ENCODE assay signal across 9 cellular contexts in the genomic region with DNA sequence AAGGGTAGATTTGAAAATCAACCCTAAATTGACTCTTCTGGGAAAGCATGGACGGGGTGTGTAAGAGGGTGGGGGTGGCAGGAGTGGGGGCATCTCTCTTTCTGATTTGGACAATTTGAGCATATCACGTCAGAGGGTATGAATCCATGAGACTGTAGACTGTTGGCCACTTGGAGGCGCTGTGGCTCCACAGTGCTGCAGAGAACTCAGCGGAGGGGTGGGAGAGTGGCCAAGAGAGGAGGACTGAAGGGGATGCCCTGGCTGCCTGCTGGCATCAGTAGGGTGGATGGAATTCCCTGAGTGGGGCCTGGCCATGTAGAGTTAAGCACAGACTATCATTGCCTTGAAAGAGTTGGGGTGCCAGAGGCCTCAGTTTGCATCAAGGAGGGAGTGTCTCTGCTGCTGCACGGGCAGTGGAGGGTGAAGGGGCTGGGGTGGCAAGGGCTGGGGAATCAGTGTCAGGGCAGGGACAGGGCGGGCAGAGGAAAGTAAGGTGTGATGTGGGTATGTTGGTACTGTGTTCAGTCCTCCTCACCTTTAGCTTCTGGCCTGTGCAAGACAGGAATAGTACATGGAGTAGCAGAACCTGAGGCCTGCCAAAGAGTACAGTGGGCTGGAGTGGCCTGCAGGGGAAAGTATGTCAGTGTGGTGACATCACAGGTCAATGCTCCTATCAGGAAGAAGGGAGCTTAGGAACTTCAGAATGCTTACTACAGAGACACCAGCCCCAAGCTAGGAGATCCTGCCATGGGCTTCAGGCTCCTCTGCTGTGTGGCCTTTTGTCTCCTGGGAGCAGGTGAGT.
DNase-seq lines count a peak whose midpoint lies in the region; ATAC-seq and TF ChIP-seq lines count a peak whose summit lies in the region.
"Had no signal": no experiment of that assay in that cellular context is flagged by ENCODE, and none has a peak within 500 bp of the region (broad histone marks: within the 10 kb centered on the region; RNA-seq: fewer than 3 reads in every experiment).

No MANE protein-coding gene starts in this region.

- peak overlapping the region; percentile 53 for H3K4me3 Mint-ChIP-seq in activated CD4-positive, alpha-beta T cell treated with anti-CD3 and anti-CD28 coated beads for 36 hours
- peak overlapping the region; percentile 25 for H3K4me3 Mint-ChIP-seq in T-helper 1 cell treated with Interleukin-12 subunit alpha and Interleukin-12 subunit beta and Interleukin-4 antibody, amounts not matched to agents 30 μg/mL and 1 μg/mL, for 36 hours

- peaks cover 0 to 2% (median 0%) of the 10 kb centered on the region in 12 donors for H3K4me1 ChIP-seq in heart left ventricle

- no peaks in the 10 kb centered on the region for H3K9me3 ChIP-seq in heart left ventricle

- no peak for TF ChIP-seq POLR2A in heart left ventricle (IDR thresholded peaks at IDR 0.05)

- CTCF ChIA-PET in activated CD4-positive, alpha-beta T cell treated with anti-CD3 and anti-CD28 coated beads for 36 hours (lab: Charles Lee) = interaction anchor here (0.6 to 1.5 kb wide), 7 partner anchors 13 to 478 kb away, joined by 3 read pairs; no protein-coding TSS in a partner anchor

- H3K27me3 ChIP-seq in heart left ventricle = no peaks in the 10 kb centered on the region

- peak; percentile 77 for DNase-seq in activated CD4-positive, alpha-beta T cell treated with anti-CD3 and anti-CD28 coated beads for 36 hours
- no peak for DNase-seq in activated CD4-positive, alpha-beta T cell treated with anti-CD3 and anti-CD28 coated beads for 1 hour
- DNase-seq in ecto neural progenitor cell (ENCODE audit: low spot score) = peak; percentile 79
- DNase-seq in stimulated activated CD4-positive, alpha-beta T cell treated with anti-CD3 and anti-CD28 coated beads, Interleukin-1b, Interleukin-23, amount 100 ng/mL, for 4 hours (ENCODE audit: low read depth in 2 of 2) = peak; percentile 6 to 39
- no peak for DNase-seq in glomerular visceral epithelial cell (ENCODE audit: extremely low spot score)
- no peak for DNase-seq in heart left ventricle

- H3K36me3 Mint-ChIP-seq in activated CD4-positive, alpha-beta T cell treated with anti-CD3 and anti-CD28 coated beads for 36 hours (ENCODE audit: low read depth) = no peaks in the 10 kb centered on the region
- H3K36me3 Mint-ChIP-seq in T-helper 1 cell treated with Interleukin-12 subunit alpha and Interleukin-12 subunit beta and Interleukin-4 antibody, amounts not matched to agents 30 μg/mL and 1 μg/mL, for 36 hours (ENCODE audit: low read depth) = no peaks in the 10 kb centered on the region

- H3K9me3 Mint-ChIP-seq in activated CD4-positive, alpha-beta T cell treated with anti-CD3 and anti-CD28 coated beads for 36 hours (ENCODE audit: low read depth) = no peaks in the 10 kb centered on the region
- H3K9me3 Mint-ChIP-seq in T-helper 1 cell treated with Interleukin-12 subunit alpha and Interleukin-12 subunit beta and Interleukin-4 antibody, amounts not matched to agents 30 μg/mL and 1 μg/mL, for 36 hours = no peaks in the 10 kb centered on the region

- POLR2A ChIA-PET in activated CD4-positive, alpha-beta T cell treated with anti-CD3 and anti-CD28 coated beads for 36 hours (lab: Charles Lee) = no interaction called here

- 51 to 65% (median 62%) methylated on average over 6 of the region's 6 CpGs for WGBS in heart left ventricle, 4 donors

- no peaks in the 10 kb centered on the region for H3K4me1 Mint-ChIP-seq in activated CD4-positive, alpha-beta T cell treated with anti-CD3 and anti-CD28 coated beads for 36 hours
- H3K4me1 Mint-ChIP-seq in T-helper 1 cell treated with Interleukin-12 subunit alpha and Interleukin-12 subunit beta and Interleukin-4 antibody, amounts not matched to agents 30 μg/mL and 1 μg/mL, for 36 hours (ENCODE audit: low read depth) = no peaks in the 10 kb centered on the region

- H3K27ac Mint-ChIP-seq in activated CD4-positive, alpha-beta T cell treated with anti-CD3 and anti-CD28 coated beads for 36 hours = no peak overlapping the region
- peak overlapping the region; percentile 55 for H3K27ac Mint-ChIP-seq in T-helper 1 cell treated with Interleukin-12 subunit alpha and Interleukin-12 subunit beta and Interleukin-4 antibody, amounts not matched to agents 30 μg/mL and 1 μg/mL, for 36 hours

- no peaks in the 10 kb centered on the region for H3K27me3 Mint-ChIP-seq in activated CD4-positive, alpha-beta T cell treated with anti-CD3 and anti-CD28 coated beads for 36 hours
- H3K27me3 Mint-ChIP-seq in T-helper 1 cell treated with Interleukin-12 subunit alpha and Interleukin-12 subunit beta and Interleukin-4 antibody, amounts not matched to agents 30 μg/mL and 1 μg/mL, for 36 hours (ENCODE audit: low read depth) = peaks cover 4% of the 10 kb centered on the region

- ATAC-seq in activated CD4-positive, alpha-beta T cell treated with anti-CD3 and anti-CD28 coated beads for 36 hours = peak; percentile 87
- ATAC-seq in HG02678 (IDR thresholded peaks at IDR 0.05; ENCODE audit: unreplicated experiment) = no peak
- ATAC-seq in heart left ventricle = no peak

- no peak overlapping the region for H3K27ac ChIP-seq in heart left ventricle
- H3K27ac ChIP-seq: skin epidermis had no signal

- no peak overlapping the region for H3K4me3 ChIP-seq in heart left ventricle
- H3K4me3 ChIP-seq: skin epidermis had no signal

- intact Hi-C loops in activated CD4-positive, alpha-beta T cell treated with anti-CD3 and anti-CD28 coated beads for 36 hours (cut with DNase I, micrococcal nuclease) = loop anchor here in 1 of 2 experiments (5.0 kb wide), 2 partner anchors 406 to 611 kb away; no protein-coding TSS in a partner anchor
- intact Hi-C loops in heart left ventricle (cut with DNase I) = no loop called here

- no peaks in the 10 kb centered on the region for H3K36me3 ChIP-seq in heart left ventricle

- TF ChIP-seq CTCF in heart left ventricle (IDR thresholded peaks at IDR 0.05) = peak in 1 of 12 donors; percentile 21

Comparison
In these comparisons a context has a peak if more than half of its experiments do, and no peak if none do; other contexts are left out.
1. DNase-seq: peak in activated CD4-positive, alpha-beta T cell treated with anti-CD3 and anti-CD28 coated beads for 36 hours (single experiment), ecto neural progenitor cell (single experiment) and stimulated activated CD4-positive, alpha-beta T cell treated with anti-CD3 and anti-CD28 coated beads, Interleukin-1b, Interleukin-23, amount 100 ng/mL, for 4 hours (2 of 2); none in activated CD4-positive, alpha-beta T cell treated with anti-CD3 and anti-CD28 coated beads for 1 hour (single experiment), glomerular visceral epithelial cell (single experiment) and heart left ventricle (0 of 5).